8 cellular contexts compared by ENCODE assay signal in genomic region chr22:43811777-43812148, GRCh38. TPM values are rescaled to one million over a fixed set of nuclear protein-coding genes. Genes with fewer than 3 reads are reported as not detected.
DNase-seq lines count a peak whose midpoint lies in the region; ATAC-seq, FAIRE-seq and TF ChIP-seq lines count a peak whose summit lies in the region.

No MANE protein-coding gene starts in this region.

- POLR2A ChIA-PET in HCT116 (lab: Charles Lee) (no interaction called here), endothelial cell of umbilical vein (lab: Charles Lee) (no interaction called here)

- intact Hi-C loops in HCT116 (cut with micrococcal nuclease) (no loop called here), endothelial cell of umbilical vein (cut with micrococcal nuclease) (no loop called here)

- H3K27ac Mint-ChIP-seq in CD4-positive, CD25-positive, alpha-beta regulatory T cell, result peak overlapping the region; percentile 92 to 95 (median 93)

- H3K9me3 ChIP-seq in CD4-positive, CD25-positive, alpha-beta regulatory T cell (ENCODE audit: control insufficient read depth in 2 of 2, low read length in 2 of 2), result no peaks in the 10 kb centered on the region
- H3K9me3 ChIP-seq in HCT116 (ENCODE audit: control insufficient read depth in 1 of 2, insufficient read depth in 1 of 2, low read depth in 1 of 2, low read length in 2 of 2) (no peaks in the 10 kb centered on the region), RWPE2 (ENCODE audit: severe bottlenecking) (no peaks in the 10 kb centered on the region), endothelial cell of umbilical vein (replicated peaks; ENCODE audit: control insufficient read depth, insufficient read depth, low read length) (no peaks in the 10 kb centered on the region), neural cell (ENCODE audit: low read length) (no peaks in the 10 kb centered on the region)

- H3F3A ChIP-seq in neural cell (ENCODE audit: insufficient read depth, low read length, poor library complexity, severe bottlenecking), result no peaks in the 10 kb centered on the region

- no peaks in the 10 kb centered on the region for H3K9me3 Mint-ChIP-seq in CD4-positive, CD25-positive, alpha-beta regulatory T cell

- no peak overlapping the region for H2AFZ ChIP-seq in HCT116 (ENCODE audit: low read depth, low read length, poor library complexity, severe bottlenecking)
- H2AFZ ChIP-seq in endothelial cell of umbilical vein (ENCODE audit: low read depth, low read length), result peak overlapping the region; percentile 64
- H2AFZ ChIP-seq in neural cell (ENCODE audit: low read depth, low read length), result peak overlapping the region; percentile 73

- H3K9me2 ChIP-seq in HCT116 (ENCODE audit: insufficient read depth), result no peaks in the 10 kb centered on the region
- no peaks in the 10 kb centered on the region for H3K9me2 ChIP-seq in neural cell (ENCODE audit: insufficient read depth, low read length)

- peaks cover 18% of the 10 kb centered on the region for H3K4me1 ChIP-seq in CD4-positive, CD25-positive, alpha-beta regulatory T cell (ENCODE audit: control insufficient read depth, insufficient read depth, low read length, poor library complexity, severe bottlenecking)
- H3K4me1 ChIP-seq in HCT116 (ENCODE audit: control insufficient read depth in 1 of 2, insufficient read depth in 2 of 2, low read length in 2 of 2), result peaks cover 0 to 17% of the 10 kb centered on the region in 2 experiments; a peak in 1 of 4 replicates
- H3K4me1 ChIP-seq in RWPE2 (ENCODE audit: insufficient read depth, poor library complexity, severe bottlenecking), result peaks cover 7% of the 10 kb centered on the region
- H3K4me1 ChIP-seq in endothelial cell of umbilical vein (ENCODE audit: control insufficient read depth, extremely low read depth, insufficient read depth, low read length), result peaks cover 8% of the 10 kb centered on the region

- no peak for DNase-seq in CD4-positive, CD25-positive, alpha-beta regulatory T cell
- DNase-seq in HCT116 (ENCODE audit: low read depth, low spot score) (no peak), RWPE2 (ENCODE audit: low spot score) (no peak), endothelial cell of umbilical vein (ENCODE audit: low read depth, low spot score) (no peak), NCI-H226 (no peak), NCI-H1048 (lab: John Stamatoyannopoulos, UW) (no peak)
- no peak for DNase-seq in stimulated activated CD4-positive, alpha-beta T cell treated with anti-CD3 and anti-CD28 coated beads, Interleukin-4, amount 100 ng/mL, for 24 hours

- no peak for TF ChIP-seq EP300 in neural cell (conservative IDR thresholded peaks at IDR 0.05; ENCODE audit: poor library complexity, severe bottlenecking)

- H3K4me3 Mint-ChIP-seq in CD4-positive, CD25-positive, alpha-beta regulatory T cell, result peak overlapping the region; percentile 93 to 96 (median 94)

- peaks cover 11% of the 10 kb centered on the region for H3K36me3 Mint-ChIP-seq in CD4-positive, CD25-positive, alpha-beta regulatory T cell

- H3K9ac ChIP-seq in HCT116 (ENCODE audit: low read length) (peak overlapping the region; percentile 69), endothelial cell of umbilical vein (replicated peaks; ENCODE audit: extremely low read depth, insufficient read depth, low read length) (peak overlapping the region; percentile 25), neural cell (ENCODE audit: low read length) (peak overlapping the region; percentile 89)

- H3K27me3 ChIP-seq in CD4-positive, CD25-positive, alpha-beta regulatory T cell (ENCODE audit: control insufficient read depth, insufficient read depth, low read length), result peaks cover 2% of the 10 kb centered on the region
- H3K27me3 ChIP-seq in HCT116 (ENCODE audit: insufficient read depth, low read length), result peaks cover 12% of the 10 kb centered on the region; the same call in 1 of the 2 replicates
- H3K27me3 ChIP-seq in RWPE2 (ENCODE audit: insufficient read depth, poor library complexity, severe bottlenecking), result no peaks in the 10 kb centered on the region
- no peaks in the 10 kb centered on the region for H3K27me3 ChIP-seq in endothelial cell of umbilical vein (ENCODE audit: control insufficient read depth in 2 of 2, insufficient read depth in 2 of 2, low read length in 2 of 2)
- no peaks in the 10 kb centered on the region for H3K27me3 ChIP-seq in neural cell (ENCODE audit: insufficient read depth, low read depth, low read length)

- peak overlapping the region; percentile 75 for H3K27ac ChIP-seq in CD4-positive, CD25-positive, alpha-beta regulatory T cell (ENCODE audit: insufficient read depth, low read length, poor library complexity, severe bottlenecking)
- H3K27ac ChIP-seq in HCT116 (ENCODE audit: low read depth, low read length) (no peak overlapping the region), RWPE2 (ENCODE audit: poor library complexity, severe bottlenecking) (no peak overlapping the region), endothelial cell of umbilical vein (ENCODE audit: insufficient read depth, low read depth, low read length) (no peak overlapping the region), neural cell (ENCODE audit: low read length) (peak overlapping the region; percentile 43)

- peak overlapping the region; percentile 87 for H3K4me3 ChIP-seq in CD4-positive, CD25-positive, alpha-beta regulatory T cell (ENCODE audit: low read depth, low read length)
- peak overlapping the region; percentile 60 to 63 for H3K4me3 ChIP-seq in HCT116 (replicated peaks in 1 of 2; ENCODE audit: low read depth in 1 of 2, low read length in 2 of 2)
- H3K4me3 ChIP-seq in RWPE2 (ENCODE audit: severe bottlenecking), result peak overlapping the region; percentile 95
- H3K4me3 ChIP-seq in endothelial cell of umbilical vein (replicated peaks in 1 of 3; ENCODE audit: insufficient read depth in 1 of 3, low read depth in 1 of 3, low read length in 3 of 3), result peak overlapping the region; percentile 17 to 81 (median 57)
- H3K4me3 ChIP-seq in neural cell (ENCODE audit: low read length), result peak overlapping the region; percentile 80

- RAD21 ChIA-PET in HCT116 (lab: Charles Lee; ENCODE audit: low non-redundant PET in 1 of 2, low total read pairs in 2 of 2, uncharacterized antibody in 2 of 2, unreplicated experiment in 2 of 2), result interaction anchor here in 1 of 2 experiments (0.6 kb wide), 1 partner anchor 8 kb away, joined by 3 read pairs; no protein-coding TSS in a partner anchor

- 0 out of 2 replicates have a peak, but pooled peaks cover 8% of the 10 kb centered on the region for H3K79me2 ChIP-seq in HCT116 (ENCODE audit: insufficient read depth, low read length)
- H3K79me2 ChIP-seq in endothelial cell of umbilical vein (ENCODE audit: control insufficient read depth, insufficient read depth, low read length), result no peaks in the 10 kb centered on the region
- H3K79me2 ChIP-seq in neural cell (replicated peaks; ENCODE audit: insufficient read depth, low read length), result no peaks in the 10 kb centered on the region

- H3K4me2 ChIP-seq in HCT116 (ENCODE audit: low read length) (peak overlapping the region; percentile 70), endothelial cell of umbilical vein (ENCODE audit: insufficient read depth, low read length) (peak overlapping the region; percentile 35), neural cell (ENCODE audit: low read length) (peak overlapping the region; percentile 92)

- CTCF ChIA-PET in HCT116 (lab: Charles Lee) (interaction anchor here (0.8 kb wide), 1 partner anchor 71 kb away, joined by 3 read pairs; no protein-coding TSS in a partner anchor), endothelial cell of umbilical vein (lab: Charles Lee) (interaction anchor here (1.1 kb wide), 1 partner anchor 89 kb away, joined by 3 read pairs; no protein-coding TSS in a partner anchor)

- no peaks in the 10 kb centered on the region for H3K9me1 ChIP-seq in endothelial cell of umbilical vein (replicated peaks; ENCODE audit: control insufficient read depth, extremely low read depth, insufficient read depth, low read length)

- H3K27me3 Mint-ChIP-seq in CD4-positive, CD25-positive, alpha-beta regulatory T cell, result no peaks in the 10 kb centered on the region

- dilution Hi-C loops in endothelial cell of umbilical vein (cut with MboI; ENCODE audit: extremely low pct_ligation_motif_present, low sequenced_read_pairs), result no loop called here

- no peaks in the 10 kb centered on the region for H3K36me3 ChIP-seq in CD4-positive, CD25-positive, alpha-beta regulatory T cell (ENCODE audit: control insufficient read depth, insufficient read depth, low read length)
- H3K36me3 ChIP-seq in HCT116 (ENCODE audit: control insufficient read depth in 1 of 2, insufficient read depth in 2 of 2, low read length in 2 of 2) (no peaks in the 10 kb centered on the region), RWPE2 (ENCODE audit: low read depth) (no peaks in the 10 kb centered on the region), endothelial cell of umbilical vein (ENCODE audit: control insufficient read depth in 2 of 2, extremely low read depth in 1 of 2, insufficient read depth in 2 of 2, low read length in 2 of 2) (no peaks in the 10 kb centered on the region), neural cell (ENCODE audit: insufficient read depth, low read length) (peaks cover 6% of the 10 kb centered on the region)

- no TSS peak for BruUV-seq in HCT116 (replicated peaks; lab: Mats Ljungman, UMichigan)
- BruUV-seq in endothelial cell of umbilical vein (replicated peaks; lab: Mats Ljungman, UMichigan), result no TSS peak

- H3K4me1 Mint-ChIP-seq in CD4-positive, CD25-positive, alpha-beta regulatory T cell, result peaks cover 5 to 40% (median 24%) of the 10 kb centered on the region in 4 donors

- FAIRE-seq in endothelial cell of umbilical vein (lab: Jason Lieb, UNC), result no peak

- no peak for TF ChIP-seq RAD21 in HCT116 (IDR thresholded peaks at IDR 0.05; ENCODE audit: low read depth)
- TF ChIP-seq RAD21 in neural cell (conservative IDR thresholded peaks at IDR 0.05), result no peak

- TF ChIP-seq CTCF in HCT116 (IDR thresholded peaks at IDR 0.05 in 2 of 3, conservative IDR thresholded peaks at IDR 0.05 in 1 of 3; ENCODE audit: borderline replicate concordance in 1 of 3, insufficient read depth in 1 of 3, low read depth in 2 of 3, low read length in 2 of 3) (no peak), RWPE2 (IDR thresholded peaks at IDR 0.05; ENCODE audit: poor library complexity, severe bottlenecking) (no peak), endothelial cell of umbilical vein (IDR thresholded peaks at IDR 0.05; ENCODE audit: extremely low read depth in 1 of 2, insufficient read depth in 1 of 2, low read depth in 1 of 2, low read length in 2 of 2) (no peak), neural cell (IDR thresholded peaks at IDR 0.05; ENCODE audit: poor library complexity, severe bottlenecking) (no peak)

- no peaks in the 10 kb centered on the region for H4K20me1 ChIP-seq in HCT116 (ENCODE audit: insufficient read depth)
- H4K20me1 ChIP-seq in endothelial cell of umbilical vein (replicated peaks; ENCODE audit: control insufficient read depth, extremely low read depth, insufficient read depth, low read length), result no peaks in the 10 kb centered on the region
- H4K20me1 ChIP-seq in neural cell (ENCODE audit: insufficient read depth), result no peaks in the 10 kb centered on the region

- ATAC-seq in CD4-positive, CD25-positive, alpha-beta regulatory T cell (ENCODE audit: low read depth in 2 of 2), result peak in 1 of 2 donors; percentile 3
- ATAC-seq in HCT116 (peak; percentile 58), RWPE2 (ENCODE audit: low read depth) (peak; percentile 51)

- TF ChIP-seq POLR2A in HCT116 (IDR thresholded peaks at IDR 0.05; ENCODE audit: borderline replicate concordance, extremely low read depth, insufficient read depth, insufficient read length) (no peak), endothelial cell of umbilical vein (IDR thresholded peaks at IDR 0.05; ENCODE audit: low read depth, low read length) (no peak)

RNA-seq across cellular contexts. Expression of gene EFCAB6, which starts 0.3 kb away (rescaled TPM):
- total RNA-seq in CD4-positive, CD25-positive, alpha-beta regulatory T cell, result not detected
- polyA plus RNA-seq in CD4-positive, CD25-positive, alpha-beta regulatory T cell, result under 1 TPM in 3 of 4 donors, not detected in 1; 0.18 to 0.77 (median 0.30) TPM
- total RNA-seq in HCT116 (2021; ENCODE audit: unreplicated experiment) (0.52 TPM), endothelial cell of umbilical vein (0.31 and 0.32 TPM in 2 replicates)
- 0.11 and 0.20 TPM in 2 replicates for polyA plus RNA-seq in HCT116 (2012)
- polyA plus RNA-seq in endothelial cell of umbilical vein (0.07 TPM in 1 of 2 replicates, not detected in the other), neural cell (1.3 and 1.4 TPM in 2 replicates)
- polyA plus RNA-seq in endothelial cell of umbilical vein (2011; cell fraction: cytosol; rRNA removed), result 0.17 and 0.20 TPM in 2 replicates
- 0.10 and 0.24 TPM in 2 replicates for polyA plus RNA-seq in endothelial cell of umbilical vein (2011; cell fraction: nucleus; rRNA removed)
- polyA plus RNA-seq in endothelial cell of umbilical vein (2012), result 0.41 and 0.56 TPM in 2 replicates
- polyA minus RNA-seq in endothelial cell of umbilical vein (0.38 and 0.39 TPM in 2 replicates), neural cell (7.8 and 10.4 TPM in 2 replicates)
- polyA minus RNA-seq in endothelial cell of umbilical vein (2011; cell fraction: cytosol; rRNA and poly(A)+ RNA removed), result not detected
- 0.53 and 1.0 TPM in 2 replicates for polyA minus RNA-seq in endothelial cell of umbilical vein (2011; cell fraction: nucleus; rRNA and poly(A)+ RNA removed)

RNA-seq across cellular contexts. Expression of gene SULT4A1, which starts 50.5 kb away (rescaled TPM):
- total RNA-seq in CD4-positive, CD25-positive, alpha-beta regulatory T cell, result not detected
- polyA plus RNA-seq in CD4-positive, CD25-positive, alpha-beta regulatory T cell, result not detected
- total RNA-seq in HCT116 (2021; ENCODE audit: unreplicated experiment) (8.4 TPM), endothelial cell of umbilical vein (0.14 TPM in 1 of 2 replicates, not detected in the other)
- 5.7 and 6.8 TPM in 2 replicates for polyA plus RNA-seq in HCT116 (2012)
- polyA plus RNA-seq in endothelial cell of umbilical vein (0.48 and 0.49 TPM in 2 replicates), neural cell (182 and 196 TPM in 2 replicates)
- polyA plus RNA-seq in endothelial cell of umbilical vein (2011; cell fraction: cytosol; rRNA removed), result 0.25 and 0.31 TPM in 2 replicates
- polyA plus RNA-seq in endothelial cell of umbilical vein (2011; cell fraction: nucleus; rRNA removed), result 2.5 and 3.5 TPM in 2 replicates
- polyA plus RNA-seq in endothelial cell of umbilical vein (2012), result 1.4 and 2.0 TPM in 2 replicates
- polyA minus RNA-seq in endothelial cell of umbilical vein (0.08 and 0.46 TPM in 2 replicates), neural cell (65.3 and 77.4 TPM in 2 replicates)
- not detected for polyA minus RNA-seq in endothelial cell of umbilical vein (2011; cell fraction: cytosol; rRNA and poly(A)+ RNA removed)
- polyA minus RNA-seq in endothelial cell of umbilical vein (2011; cell fraction: nucleus; rRNA and poly(A)+ RNA removed), result 0.67 and 1.3 TPM in 2 replicates

Comparison
In these comparisons a context has a peak if more than half of its experiments do, and no peak if none do; other contexts are left out.
1. H3K27ac ChIP-seq: peak in CD4-positive, CD25-positive, alpha-beta regulatory T cell (single experiment) and neural cell (single experiment); none in HCT116 (single experiment), RWPE2 (single experiment) and endothelial cell of umbilical vein (single experiment).
2. H3K4me2 ChIP-seq: peak in every context shown above with its lines; median percentile 92 in neural cell; 70 in HCT116; 35 in endothelial cell of umbilical vein.
3. H3K9ac ChIP-seq: peak in every context shown above with its lines; median percentile 89 in neural cell; 69 in HCT116; 25 in endothelial cell of umbilical vein.
4. Peak in every context shown above with its lines, with median percentiles within 50 percentile points of each other: H3K4me3 ChIP-seq.